In genomic region chr17:82497483-82498405, GRCh38 we compare ENCODE assay signal across 8 cellular contexts. TPM values are rescaled to one million over a fixed set of nuclear protein-coding genes. Genes with fewer than 3 reads are reported as not detected.
DNase-seq lines count a peak whose midpoint lies in the region; ATAC-seq, FAIRE-seq and TF ChIP-seq lines count a peak whose summit lies in the region.

No MANE protein-coding gene starts in this region.

- POLR2A ChIA-PET in GM12878 (lab: Charles Lee): interaction anchor here (0.6 to 2.0 kb wide), 5 partner anchors 9 to 281 kb away, joined by 3 to 11 read pairs (median 4); no protein-coding TSS in a partner anchor

- ATAC-seq in HG03442 (IDR thresholded peaks at IDR 0.05; ENCODE audit: unreplicated experiment): peak; percentile 9
- peak; percentile 35 for ATAC-seq in GM12878
- ATAC-seq in HG02884 (IDR thresholded peaks at IDR 0.05; ENCODE audit: unreplicated experiment): no peak

- H4K20me1 ChIP-seq in SU-DHL-6 (ENCODE audit: low read depth, low read length) (no peaks in the 10 kb centered on the region), GM12878 (ENCODE audit: control insufficient read depth, insufficient read depth) (no peaks in the 10 kb centered on the region)

- H3K27ac ChIP-seq in SU-DHL-6 (ENCODE audit: low read depth, low read length) (no peak overlapping the region), GM12878 (ENCODE audit: control insufficient read depth, insufficient read depth) (peak overlapping the region; percentile 38; the same call in 1 of the 2 replicates), small intestine (ENCODE audit: low read depth in 1 of 2, low read length in 1 of 2) (peak overlapping the region; percentile 49 to 87)

- H3F3A ChIP-seq in SU-DHL-6 (ENCODE audit: insufficient read depth): peaks cover 19% of the 10 kb centered on the region; the same call in 1 of the 2 replicates

- CTCF ChIA-PET in GM12878 (lab: Yijun Ruan, JAX): interaction anchor here (0.6 to 1.4 kb wide), 3 partner anchors 9 to 290 kb away, joined by 3 to 5 read pairs (median 4); no protein-coding TSS in a partner anchor

- H3K9ac ChIP-seq in SU-DHL-6 (ENCODE audit: low read length) (peak overlapping the region; percentile 65), GM12878 (ENCODE audit: control insufficient read depth, insufficient read depth, low read length) (peak overlapping the region; percentile 65)

- no peaks in the 10 kb centered on the region for H3K9me3 ChIP-seq in SU-DHL-6 (ENCODE audit: insufficient read depth, low read length)
- H3K9me3 ChIP-seq in GM12878 (replicated peaks; ENCODE audit: control insufficient read depth, insufficient read depth, low read length): no peaks in the 10 kb centered on the region
- H3K9me3 ChIP-seq in small intestine (ENCODE audit: control insufficient read depth, low read depth): no peaks in the 10 kb centered on the region

- H3K79me2 ChIP-seq in SU-DHL-6 (ENCODE audit: insufficient read depth, low read length) (no peaks in the 10 kb centered on the region), GM12878 (ENCODE audit: control insufficient read depth, insufficient read depth, low read length) (no peaks in the 10 kb centered on the region)

- RAD21 ChIA-PET in GM12878 (lab: Charles Lee; ENCODE audit: unreplicated experiment): interaction anchor here (0.7 to 3.3 kb wide), 6 partner anchors 10 to 57 kb away, joined by 3 to 9 read pairs (median 4); partner anchors contain the start of gene FOXK2

- intact Hi-C loops in GM12878 (cut with micrococcal nuclease; ENCODE audit: unreplicated experiment): no loop called here

- SMC1A ChIA-PET in GM12878 (lab: Charles Lee; ENCODE audit: uncharacterized antibody, unreplicated experiment): interaction anchor here (0.9 to 2.1 kb wide), 3 partner anchors 9 to 47 kb away, joined by 3 to 7 read pairs (median 4); no protein-coding TSS in a partner anchor

- H3K36me3 ChIP-seq in SU-DHL-6 (ENCODE audit: low read length): no peaks in the 10 kb centered on the region
- H3K36me3 ChIP-seq in GM12878 (ENCODE audit: control insufficient read depth in 2 of 2, insufficient read depth in 2 of 2, low read length in 1 of 2): no peaks in the 10 kb centered on the region
- H3K36me3 ChIP-seq in small intestine (ENCODE audit: control insufficient read depth in 2 of 2, insufficient read depth in 2 of 2, low read length in 2 of 2): no peaks in the 10 kb centered on the region

- H3K27me3 ChIP-seq in SU-DHL-6 (ENCODE audit: low read length) (no peaks in the 10 kb centered on the region), GM12878 (replicated peaks in 1 of 2; ENCODE audit: control insufficient read depth in 2 of 2, insufficient read depth in 2 of 2, low read length in 1 of 2) (no peaks in the 10 kb centered on the region), small intestine (ENCODE audit: control insufficient read depth in 2 of 2, insufficient read depth in 2 of 2, low read length in 2 of 2) (no peaks in the 10 kb centered on the region)

- H3K4me2 ChIP-seq in SU-DHL-6 (ENCODE audit: low read depth, low read length, poor library complexity, severe bottlenecking) (peak overlapping the region; percentile 89), GM12878 (ENCODE audit: control insufficient read depth, insufficient read depth) (peak overlapping the region; percentile 82)

- TF ChIP-seq CTCF in SU-DHL-6 (IDR thresholded peaks at IDR 0.05; ENCODE audit: insufficient read depth, low read length, poor library complexity, severe bottlenecking): no peak
- no peak for TF ChIP-seq CTCF in GM12878 (IDR thresholded peaks at IDR 0.05 in 2 of 3, conservative IDR thresholded peaks at IDR 0.05 in 1 of 3; ENCODE audit: control insufficient read depth in 2 of 3, extremely low read depth in 1 of 3, insufficient read depth in 1 of 3, low read depth in 3 of 3, low read length in 3 of 3)

- no TSS peak for BruUV-seq in GM12878 (replicated peaks; lab: Mats Ljungman, UMichigan)

- TF ChIP-seq RAD21 in GM12878 (IDR thresholded peaks at IDR 0.05; ENCODE audit: insufficient read depth, low read depth, low read length): no peak

- H3K4me1 ChIP-seq in GM12878 (ENCODE audit: control insufficient read depth, insufficient read depth, low read length) (peaks cover 29% of the 10 kb centered on the region), small intestine (ENCODE audit: control insufficient read depth in 2 of 2, insufficient read depth in 1 of 2, low read depth in 1 of 2, low read length in 1 of 2) (no peaks in the 10 kb centered on the region)

- H3K9me2 ChIP-seq in SU-DHL-6 (replicated peaks; ENCODE audit: insufficient read depth, low read length): no peaks in the 10 kb centered on the region

- WGBS in GM12878 (ENCODE audit: insufficient coverage, insufficient replicate concordance, low lambda C conversion rate, missing lambda C conversion rate): 25% methylated on average over 49 of the region's 66 CpGs
- WGBS in small intestine, 3 donors: 6 to 10% (median 7%) methylated on average over 51 to 66 of the region's 66 CpGs

- in situ Hi-C loops in GM12878 (cut with MboI): no loop called here

- FAIRE-seq in GM12878 (lab: Jason Lieb, UNC) (no peak), small intestine (lab: Jason Lieb, UNC) (no peak)

- peak; percentile 46 to 79 (median 74) for DNase-seq in NCI-H1417 (lab: John Stamatoyannopoulos, UW)
- no peak for DNase-seq in NCI-H1417 treated with DMSO at 0.1 percent for 48 hours (lab: John Stamatoyannopoulos, UW)
- no peak for DNase-seq in GM12878 (ENCODE audit: low read depth, low spot score)
- DNase-seq in iPS-NIHi11 (ENCODE audit: low spot score): peak; percentile 57
- DNase-seq in small intestine: peak; percentile 30

- TF ChIP-seq EP300 in GM12878 (IDR thresholded peaks at IDR 0.05; ENCODE audit: borderline replicate concordance in 1 of 2, control insufficient read depth in 1 of 2, low read depth in 2 of 2, low read length in 2 of 2): no peak

- peak overlapping the region; percentile 86 for H2AFZ ChIP-seq in SU-DHL-6 (ENCODE audit: low read depth, low read length, severe bottlenecking)
- peak overlapping the region; percentile 75 for H2AFZ ChIP-seq in GM12878 (ENCODE audit: control insufficient read depth, low read depth, low read length)

- H3K4me3 ChIP-seq in SU-DHL-6 (ENCODE audit: insufficient read depth, low read length, poor library complexity, severe bottlenecking) (peak overlapping the region; percentile 53), GM12878 (peak overlapping the region; percentile 73), small intestine (ENCODE audit: low read depth in 1 of 2, low read length in 2 of 2) (peak overlapping the region; percentile 40 to 52)

- no peak for TF ChIP-seq POLR2A in GM12878 (IDR thresholded peaks at IDR 0.05; ENCODE audit: low read depth, low read length)

RNA-seq across cellular contexts. Expression of gene FOXK2, which starts 21.8 kb away (rescaled TPM):
- 85.5 and 97.1 TPM in 2 replicates for total RNA-seq in GM12878 (2013; cell fraction: nucleolus; rRNA removed)
- total RNA-seq in GM12878 (2014; rRNA removed): 32.2 and 35.9 TPM in 2 replicates
- total RNA-seq in GM12878 (2014; rRNA removed; fragmentation: Illumina TruSeq; extraction: Trizol): 32.3 and 32.9 TPM in 2 replicates
- 56.8 and 58.3 TPM in 2 replicates for total RNA-seq in GM12878 (2021)
- polyA plus RNA-seq in GM12878 (2011; ENCODE audit: low read depth): 10.7 TPM
- polyA plus RNA-seq in GM12878 (2011; rRNA removed): 26.8 and 36.6 TPM in 2 replicates
- polyA plus RNA-seq in GM12878 (2011; cell fraction: cytosol; rRNA removed): 26.3 and 29.4 TPM in 2 replicates
- polyA plus RNA-seq in GM12878 (2011; cell fraction: nucleus; rRNA removed): 32.3 and 46.0 TPM in 2 replicates
- polyA plus RNA-seq in GM12878 (2012): 20.2 and 24.0 TPM in 2 replicates
- 23.0 and 39.7 TPM in 2 replicates for polyA plus RNA-seq in GM12878 (2014; fragmentation: Illumina TruSeq; extraction: Trizol)
- polyA plus RNA-seq in GM12878 (2014; fragmentation: Nextera tagmentation; extraction: Ambion mirVana): 1 to 10 TPM; 2.4 to 3.8 TPM
- polyA plus RNA-seq in GM12878 (2014; rRNA removed): 38.3 and 42.3 TPM in 2 replicates
- 1 to 10 TPM; 2.7 to 5.6 TPM for polyA plus RNA-seq in GM12878 (2016; fragmentation: Nextera tagmentation; extraction: Ambion mirVana)
- 27.4 and 46.1 TPM in 2 replicates for polyA minus RNA-seq in GM12878 (2011; rRNA and poly(A)+ RNA removed)
- 31.4 and 38.8 TPM in 2 replicates for polyA minus RNA-seq in GM12878 (2011; cell fraction: cytosol; rRNA and poly(A)+ RNA removed)
- 23.0 and 45.1 TPM in 2 replicates for polyA minus RNA-seq in GM12878 (2011; cell fraction: nucleus; rRNA and poly(A)+ RNA removed)
- polyA plus RNA-seq in small intestine: 10 to 100 TPM; 11.6 to 18.8 (median 17.2) TPM

RNA-seq across cellular contexts. Expression of gene NARF, which starts 39.2 kb away (rescaled TPM):
- 167 and 178 TPM in 2 replicates for total RNA-seq in GM12878 (2013; cell fraction: nucleolus; rRNA removed)
- total RNA-seq in GM12878 (2014; rRNA removed) (35.5 and 44.1 TPM in 2 replicates), GM12878 (2014; rRNA removed; fragmentation: Illumina TruSeq; extraction: Trizol) (29.2 and 29.4 TPM in 2 replicates), GM12878 (2021) (65.3 and 65.8 TPM in 2 replicates)
- 72.0 TPM for polyA plus RNA-seq in GM12878 (2011; ENCODE audit: low read depth)
- polyA plus RNA-seq in GM12878 (2011; rRNA removed) (120 and 138 TPM in 2 replicates), GM12878 (2014; fragmentation: Illumina TruSeq; extraction: Trizol) (22.4 and 42.7 TPM in 2 replicates), GM12878 (2014; fragmentation: Nextera tagmentation; extraction: Ambion mirVana) (10 to 100 TPM; 16.7 to 27.4 TPM), GM12878 (2014; rRNA removed) (50.9 and 56.1 TPM in 2 replicates), GM12878 (2016; fragmentation: Nextera tagmentation; extraction: Ambion mirVana) (100 to 1,000 TPM; 115 to 126 TPM), small intestine (10 to 100 TPM; 46.2 to 87.0 (median 53.5) TPM)
- 128 and 152 TPM in 2 replicates for polyA plus RNA-seq in GM12878 (2011; cell fraction: cytosol; rRNA removed)
- polyA plus RNA-seq in GM12878 (2011; cell fraction: nucleus; rRNA removed): 170 and 183 TPM in 2 replicates
- polyA plus RNA-seq in GM12878 (2012): 120 and 130 TPM in 2 replicates
- polyA minus RNA-seq in GM12878 (2011; rRNA and poly(A)+ RNA removed): 81.9 and 82.4 TPM in 2 replicates
- polyA minus RNA-seq in GM12878 (2011; cell fraction: cytosol; rRNA and poly(A)+ RNA removed): 27.1 and 29.1 TPM in 2 replicates
- 29.7 and 37.7 TPM in 2 replicates for polyA minus RNA-seq in GM12878 (2011; cell fraction: nucleus; rRNA and poly(A)+ RNA removed)

RNA-seq across cellular contexts. Expression of gene CYBC1, which starts 47.2 kb away (rescaled TPM):
- total RNA-seq in GM12878 (2013; cell fraction: nucleolus; rRNA removed): 374 and 423 TPM in 2 replicates
- total RNA-seq in GM12878 (2014; rRNA removed) (119 and 141 TPM in 2 replicates), GM12878 (2014; rRNA removed; fragmentation: Illumina TruSeq; extraction: Trizol) (93.1 and 97.9 TPM in 2 replicates), GM12878 (2021) (156 and 159 TPM in 2 replicates)
- polyA plus RNA-seq in GM12878 (2011; ENCODE audit: low read depth): 98.7 TPM
- polyA plus RNA-seq in GM12878 (2011; rRNA removed) (101 and 125 TPM in 2 replicates), GM12878 (2014; fragmentation: Illumina TruSeq; extraction: Trizol) (81.7 and 120 TPM in 2 replicates), GM12878 (2014; fragmentation: Nextera tagmentation; extraction: Ambion mirVana) (1 to 10 TPM; 4.2 to 8.5 TPM), GM12878 (2014; rRNA removed) (162 and 194 TPM in 2 replicates), GM12878 (2016; fragmentation: Nextera tagmentation; extraction: Ambion mirVana) (100 to 1,000 TPM; 150 to 157 TPM), small intestine (10 to 100 TPM; 37.6 to 44.7 (median 37.8) TPM)
- 197 and 266 TPM in 2 replicates for polyA plus RNA-seq in GM12878 (2011; cell fraction: cytosol; rRNA removed)
- 419 and 530 TPM in 2 replicates for polyA plus RNA-seq in GM12878 (2011; cell fraction: nucleus; rRNA removed)
- polyA plus RNA-seq in GM12878 (2012): 155 and 177 TPM in 2 replicates
- polyA minus RNA-seq in GM12878 (2011; rRNA and poly(A)+ RNA removed): 79.4 and 160 TPM in 2 replicates
- polyA minus RNA-seq in GM12878 (2011; cell fraction: cytosol; rRNA and poly(A)+ RNA removed): 79.5 and 85.7 TPM in 2 replicates
- polyA minus RNA-seq in GM12878 (2011; cell fraction: nucleus; rRNA and poly(A)+ RNA removed): 112 and 194 TPM in 2 replicates

Comparison
In these comparisons a context has a peak if more than half of its experiments do, and no peak if none do; other contexts are left out.
1. DNase-seq: peak in NCI-H1417 (3 of 3), iPS-NIHi11 (single experiment) and small intestine (single experiment); none in NCI-H1417 treated with DMSO at 0.1 percent for 48 hours (single experiment) and GM12878 (single experiment).
2. Peak in every context shown above with its lines, with median percentiles within 50 percentile points of each other: H3K4me3 ChIP-seq.